6 cellular contexts compared by ENCODE assay signal in the genomic region with DNA sequence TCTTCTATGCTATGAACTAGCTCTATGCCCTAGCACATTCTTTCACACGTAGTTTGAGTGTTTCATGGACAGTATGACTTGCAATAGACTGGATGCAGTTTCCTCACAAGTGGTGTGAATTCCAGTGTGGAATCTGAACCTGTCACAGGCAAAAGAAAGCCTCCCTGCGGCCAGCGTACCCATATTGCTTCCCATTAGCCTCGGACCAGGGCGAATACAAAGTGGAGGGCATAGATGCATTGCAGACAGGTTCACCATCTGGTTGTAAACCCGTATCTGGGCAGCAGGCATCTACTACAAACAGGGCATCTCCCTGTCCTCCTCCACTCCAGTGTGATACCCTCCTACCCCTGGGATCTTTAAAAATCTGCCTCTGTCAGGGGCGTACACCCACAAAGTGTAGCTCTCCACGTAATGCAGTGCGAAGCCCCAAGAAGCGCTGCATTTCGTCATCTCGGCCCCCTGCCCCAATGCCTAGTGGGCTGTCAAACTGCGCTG. TPM values are rescaled to one million over a fixed set of nuclear protein-coding genes. Genes with fewer than 3 reads are reported as not detected.
DNase-seq lines count a peak whose midpoint lies in the region; ATAC-seq, FAIRE-seq and TF ChIP-seq lines count a peak whose summit lies in the region.

No MANE protein-coding gene starts in this region.

- no peaks in the 10 kb centered on the region for H3K9me3 Mint-ChIP-seq in astrocyte (ENCODE audit: unreplicated experiment)

- no peaks in the 10 kb centered on the region for H4K20me1 ChIP-seq in astrocyte (ENCODE audit: insufficient read depth, low read length)

- H3K4me1 Mint-ChIP-seq in astrocyte (ENCODE audit: low read depth, unreplicated experiment): peaks cover 15% of the 10 kb centered on the region

- DNase-seq in DMS53 treated with DMSO at 0.1 percent for 48 hours (lab: John Stamatoyannopoulos, UW; ENCODE audit: unreplicated experiment) (peak; percentile 28), astrocyte (ENCODE audit: low read depth) (no peak), aorta (no peak), iPS-NIHi7 (ENCODE audit: extremely low spot score) (no peak), C1 segment of cervical spinal cord (lab: John Stamatoyannopoulos, UW) (no peak)

- H3K4me2 ChIP-seq in astrocyte (ENCODE audit: low read length): peak overlapping the region; percentile 94

- H3K27me3 Mint-ChIP-seq in astrocyte (ENCODE audit: low read depth, unreplicated experiment): no peaks in the 10 kb centered on the region

- no peak overlapping the region for H3K4me3 Mint-ChIP-seq in astrocyte (ENCODE audit: unreplicated experiment)

- H3K9me3 ChIP-seq in astrocyte (ENCODE audit: insufficient read depth, low read depth, low read length) (no peaks in the 10 kb centered on the region), mucosa of stomach (ENCODE audit: control insufficient read depth, low read length) (no peaks in the 10 kb centered on the region), aorta (ENCODE audit: control insufficient read depth, low read length) (no peaks in the 10 kb centered on the region)

- no peak for ATAC-seq in aorta (ENCODE audit: low FRiP score)

- peaks cover 4% of the 10 kb centered on the region for H3K36me3 Mint-ChIP-seq in astrocyte (ENCODE audit: low read depth, unreplicated experiment)

- H3K27me3 ChIP-seq in astrocyte (ENCODE audit: insufficient read depth, low read length): no peaks in the 10 kb centered on the region
- no peaks in the 10 kb centered on the region for H3K27me3 ChIP-seq in mucosa of stomach (ENCODE audit: control insufficient read depth, insufficient read depth, low read length)
- no peaks in the 10 kb centered on the region for H3K27me3 ChIP-seq in aorta (ENCODE audit: control insufficient read depth in 1 of 2, insufficient read depth in 2 of 2, low read length in 1 of 2)

- FAIRE-seq in astrocyte (lab: Jason Lieb, UNC): no peak

- H3K36me3 ChIP-seq in astrocyte (ENCODE audit: insufficient read depth, low read length): no peaks in the 10 kb centered on the region
- no peaks in the 10 kb centered on the region for H3K36me3 ChIP-seq in mucosa of stomach (ENCODE audit: control insufficient read depth, insufficient read depth, low read length)
- H3K36me3 ChIP-seq in aorta (ENCODE audit: control insufficient read depth in 1 of 2, insufficient read depth in 2 of 2, low read length in 1 of 2): peaks cover 0 to 2% of the 10 kb centered on the region in 2 donors

- peaks cover 25% of the 10 kb centered on the region for H3K4me1 ChIP-seq in astrocyte (ENCODE audit: insufficient read depth, low read length)
- peaks cover 20% of the 10 kb centered on the region for H3K4me1 ChIP-seq in mucosa of stomach (ENCODE audit: control insufficient read depth, insufficient read depth, low read length)
- H3K4me1 ChIP-seq in aorta (ENCODE audit: control insufficient read depth in 1 of 2, insufficient read depth in 2 of 2, low read length in 2 of 2): peaks cover 0 to 1% of the 10 kb centered on the region in 2 donors

- H3K27ac ChIP-seq in astrocyte (ENCODE audit: low read depth, low read length) (peak overlapping the region; percentile 100), aorta (ENCODE audit: low read depth in 1 of 2, low read length in 2 of 2) (peak overlapping the region in 1 of 2 donors; percentile 80)

- H3K27ac Mint-ChIP-seq in astrocyte (ENCODE audit: unreplicated experiment): no peak overlapping the region

- H3K4me3 ChIP-seq in astrocyte (ENCODE audit: insufficient read depth, low read depth, low read length) (peak overlapping the region; percentile 81), mucosa of stomach (ENCODE audit: low read length) (no peak overlapping the region), aorta (ENCODE audit: low read length in 2 of 2) (no peak overlapping the region)

- peaks cover 34% of the 10 kb centered on the region for H3K79me2 ChIP-seq in astrocyte (ENCODE audit: insufficient read depth, low read length)

- H2AFZ ChIP-seq in astrocyte (ENCODE audit: low read depth, low read length): peak overlapping the region; percentile 80

- 3 to 6% methylated on average over 13 of the region's 13 CpGs for WGBS in aorta, 2 donors

- H3K9ac ChIP-seq in astrocyte (ENCODE audit: low read length) (peak overlapping the region; percentile 95), mucosa of stomach (ENCODE audit: low read length) (peak overlapping the region; percentile 63)

- TF ChIP-seq CTCF in astrocyte (IDR thresholded peaks at IDR 0.05; ENCODE audit: insufficient read depth, low read depth, low read length): no peak

- intact Hi-C loops in aorta (cut with DNase I): loop anchor here in 1 of 2 donors (1.0 to 2.0 kb wide), 2 partner anchors 13 to 24 kb away; partner anchors contain the start of gene ERF

RNA-seq across cellular contexts. Expression of gene CIC, which starts 1.4 kb away (rescaled TPM):
- total RNA-seq in astrocyte (73.4 and 78.5 TPM in 2 replicates), aorta (100 to 1,000 TPM; 103 to 104 TPM)
- 10 to 100 TPM; 14.3 to 44.6 TPM for polyA plus RNA-seq in aorta

RNA-seq across cellular contexts. Expression of gene ERF, which starts 12.8 kb away (rescaled TPM):
- total RNA-seq in astrocyte (108 TPM in 2 replicates), aorta (10 to 100 TPM; 74.9 to 99.5 TPM)
- 10 to 100 TPM; 19.7 to 44.2 TPM for polyA plus RNA-seq in aorta

RNA-seq across cellular contexts. Expression of gene GSK3A, which starts 25.3 kb away (rescaled TPM):
- total RNA-seq in astrocyte (49.5 and 50.3 TPM in 2 replicates), aorta (10 to 100 TPM; 28.8 to 34.4 TPM)
- 10 to 100 TPM; 36.1 to 40.7 TPM for polyA plus RNA-seq in aorta

RNA-seq across cellular contexts. Expression of gene PRR19, which starts 34.2 kb away (rescaled TPM):
- total RNA-seq in astrocyte (1.3 and 1.4 TPM in 2 replicates), aorta (under 1 TPM; 0.23 to 0.45 TPM)
- not detected for polyA plus RNA-seq in aorta

RNA-seq across cellular contexts. Expression of gene PAFAH1B3, which starts 34.7 kb away (rescaled TPM):
- total RNA-seq in astrocyte: 44.1 and 51.8 TPM in 2 replicates
- total RNA-seq in aorta: 1 to 10 TPM; 4.8 to 9.3 TPM
- 1 to 10 TPM; 2.3 to 8.4 TPM for polyA plus RNA-seq in aorta
